ENCODE assay signal across 8 cellular contexts in genomic region chr3:170180107-170180951, GRCh38. TPM values are rescaled to one million over a fixed set of nuclear protein-coding genes. Genes with fewer than 3 reads are reported as not detected.
DNase-seq lines count a peak whose midpoint lies in the region; ATAC-seq and TF ChIP-seq lines count a peak whose summit lies in the region.

No MANE protein-coding gene starts in this region.

- ATAC-seq in GM18508 (IDR thresholded peaks at IDR 0.05; ENCODE audit: insufficient read depth, unreplicated experiment) (peak; percentile 20), HG02973 (IDR thresholded peaks at IDR 0.05; ENCODE audit: unreplicated experiment) (peak; percentile 36), Panc1 (peak; percentile 27), upper lobe of left lung (ENCODE audit: low FRiP score in 2 of 2) (peak; percentile 16 to 29)

- TF ChIP-seq POLR2A in upper lobe of left lung (IDR thresholded peaks at IDR 0.05) = no peak

- 6 to 8% methylated on average over 16 of the region's 16 CpGs for WGBS in upper lobe of left lung, 2 donors

- no peak for TF ChIP-seq EP300 in upper lobe of left lung (IDR thresholded peaks at IDR 0.05)

- POLR2A ChIA-PET in A673 (lab: Charles Lee; ENCODE audit: low non-redundant PET) = interaction anchor here (0.9 kb wide), 1 partner anchor 160 kb away, joined by 3 read pairs; no protein-coding TSS in a partner anchor
- POLR2A ChIA-PET in Panc1 (lab: Charles Lee) = interaction anchor here (0.7 kb wide), 2 partner anchors 23 to 407 kb away, joined by 9 to 15 read pairs; no protein-coding TSS in a partner anchor

- peak; percentile 19 for DNase-seq in A673 (ENCODE audit: low spot score)
- DNase-seq in Panc1 (ENCODE audit: low read depth, low spot score) = no peak
- no peak for DNase-seq in coronary artery (ENCODE audit: low spot score)
- DNase-seq in medulla oblongata (ENCODE audit: extremely low spot score) = peak; percentile 41
- peak in 1 of 2 donors; percentile 38 for DNase-seq in upper lobe of left lung
- DNase-seq in SIG-M5 treated with dmso at 0.1 percent for 504 hours (lab: John Stamatoyannopoulos, UW; ENCODE audit: unreplicated experiment) = no peak

- no peak for TF ChIP-seq CTCF in A673 (conservative IDR thresholded peaks at IDR 0.05; ENCODE audit: low read depth, low read length)
- no peak for TF ChIP-seq CTCF in Panc1 (IDR thresholded peaks at IDR 0.05)
- no peak for TF ChIP-seq CTCF in coronary artery (IDR thresholded peaks at IDR 0.05)
- no peak for TF ChIP-seq CTCF in upper lobe of left lung (IDR thresholded peaks at IDR 0.05)

- H3K4me3 ChIP-seq in A673 (ENCODE audit: low read depth, low read length, poor library complexity, severe bottlenecking) (peak overlapping the region; percentile 82), Panc1 (ENCODE audit: low read depth in 2 of 2, low read length in 2 of 2) (peak overlapping the region; percentile 76 to 93), coronary artery (peak overlapping the region; percentile 97), upper lobe of left lung (peak overlapping the region; percentile 85 to 99 (median 94))

- intact Hi-C loops in A673 (cut with micrococcal nuclease; ENCODE audit: unreplicated experiment) = loop anchor here (10.0 kb wide), 1 partner anchor 514 kb away; no protein-coding TSS in a partner anchor
- intact Hi-C loops in Panc1 (cut with micrococcal nuclease; ENCODE audit: unreplicated experiment) = no loop called here

- CTCF ChIA-PET in A673 (lab: Charles Lee) (no interaction called here), Panc1 (lab: Charles Lee) (interaction anchor here (0.6 kb wide), 1 partner anchor 713 kb away, joined by 5 read pairs; no protein-coding TSS in a partner anchor)

- H3K9me3 ChIP-seq in A673 (ENCODE audit: low read depth, low read length, poor library complexity, severe bottlenecking) (no peaks in the 10 kb centered on the region), Panc1 (ENCODE audit: control insufficient read depth, insufficient read depth, low read depth, low read length) (no peaks in the 10 kb centered on the region), upper lobe of left lung (no peaks in the 10 kb centered on the region)

- H3K36me3 ChIP-seq in A673 (ENCODE audit: insufficient read depth, low read length, poor library complexity, severe bottlenecking) (peaks cover 30% of the 10 kb centered on the region), Panc1 (ENCODE audit: control insufficient read depth, insufficient read depth, low read length) (peaks cover 16% of the 10 kb centered on the region), upper lobe of left lung (peaks cover 8 to 34% (median 26%) of the 10 kb centered on the region in 4 donors)

- in situ Hi-C loops in Panc1 (cut with HindIII; ENCODE audit: low pct_unique_long_range_greater_than_20kb, low sequenced_read_pairs) = no loop called here

- peaks cover 6% of the 10 kb centered on the region for H3K4me1 ChIP-seq in A673 (ENCODE audit: insufficient read depth, low read length, poor library complexity, severe bottlenecking)
- H3K4me1 ChIP-seq in Panc1 (ENCODE audit: control insufficient read depth, insufficient read depth, low read length) = peaks cover 6% of the 10 kb centered on the region
- H3K4me1 ChIP-seq in upper lobe of left lung = peaks cover 18 to 26% (median 23%) of the 10 kb centered on the region in 4 donors

- peak overlapping the region; percentile 93 for H3K27ac ChIP-seq in A673 (ENCODE audit: low read depth, low read length, poor library complexity, severe bottlenecking)
- peak overlapping the region; percentile 75 for H3K27ac ChIP-seq in Panc1 (ENCODE audit: low read length)
- H3K27ac ChIP-seq in coronary artery = peak overlapping the region; percentile 97 to 98
- peak overlapping the region; percentile 99 to 100 (median 100) for H3K27ac ChIP-seq in upper lobe of left lung

- BruUV-seq in A673 (replicated peaks; lab: Mats Ljungman, UMichigan) (TSS peak; percentile 51), Panc1 (replicated peaks; lab: Mats Ljungman, UMichigan) (no TSS peak)

- no peaks in the 10 kb centered on the region for H3K27me3 ChIP-seq in A673 (replicated peaks; ENCODE audit: insufficient read depth, low read depth, low read length, poor library complexity)
- H3K27me3 ChIP-seq in Panc1 (ENCODE audit: control insufficient read depth, insufficient read depth, low read length) = no peaks in the 10 kb centered on the region
- no peaks in the 10 kb centered on the region for H3K27me3 ChIP-seq in upper lobe of left lung

RNA-seq across cellular contexts. Expression of gene PHC3, which starts 1.2 kb away (rescaled TPM):
- total RNA-seq in A673 (2021) = 49.2 and 55.4 TPM in 2 replicates
- 53.8 TPM for total RNA-seq in Panc1 (2021; ENCODE audit: unreplicated experiment)
- 13.9 TPM for polyA plus RNA-seq in Panc1 (2012; ENCODE audit: insufficient read length)
- total RNA-seq in upper lobe of left lung = 100 to 1,000 TPM in 2 of 6 donors, 10 to 100 TPM in 4; 50.7 to 182 (median 76.3) TPM

RNA-seq across cellular contexts. Expression of gene PRKCI, which starts 41.9 kb away (rescaled TPM):
- total RNA-seq in A673 (2021) = 44.7 and 48.2 TPM in 2 replicates
- total RNA-seq in Panc1 (2021; ENCODE audit: unreplicated experiment) = 43.7 TPM
- polyA plus RNA-seq in Panc1 (2012; ENCODE audit: insufficient read length) = 17.7 TPM
- total RNA-seq in upper lobe of left lung = 10 to 100 TPM; 24.7 to 94.7 (median 37.0) TPM

Comparison
In these comparisons a context has a peak if more than half of its experiments do, and no peak if none do; other contexts are left out.
1. DNase-seq: peak in A673 (single experiment) and medulla oblongata (single experiment); none in Panc1 (single experiment), coronary artery (single experiment) and SIG-M5 treated with dmso at 0.1 percent for 504 hours (single experiment).
2. Peak in every context shown above with its lines, with median percentiles within 50 percentile points of each other: H3K27ac ChIP-seq, H3K4me3 ChIP-seq and ATAC-seq.